12 cellular contexts compared by ENCODE assay signal in genomic region chr16:82776466-82777146, GRCh38.
DNase-seq lines count a peak whose midpoint lies in the region; ATAC-seq lines count a peak whose summit lies in the region.
"Had no signal": no experiment of that assay in that cellular context is flagged by ENCODE, and none has a peak within 500 bp of the region (broad histone marks: within the 10 kb centered on the region; RNA-seq: fewer than 3 reads in every experiment).

No MANE protein-coding gene starts in this region.

- no peak overlapping the region for H3K27ac Mint-ChIP-seq in stimulated activated naive CD8-positive, alpha-beta T cell treated with anti-CD3 and anti-CD28 coated beads, Interleukin-15, amount 100 ng/mL, for 72 hours
- H3K27ac Mint-ChIP-seq in activated T-cell treated with anti-CD3 and anti-CD28 coated beads, Interleukin-2, amount 50 U/mL, for 24 hours: no peak overlapping the region
- H3K27ac Mint-ChIP-seq: activated CD4-positive, alpha-beta memory T cell treated with anti-CD3 and anti-CD28 coated beads for 36 hours; activated naive CD4-positive, alpha-beta T cell treated with anti-CD3 and anti-CD28 coated beads, Interleukin-2, amount 50 U/mL, for 24 hours had no signal

- H3K4me1 Mint-ChIP-seq in stimulated activated naive CD8-positive, alpha-beta T cell treated with anti-CD3 and anti-CD28 coated beads, Interleukin-15, amount 100 ng/mL, for 72 hours: no peaks in the 10 kb centered on the region
- no peaks in the 10 kb centered on the region for H3K4me1 Mint-ChIP-seq in activated T-cell treated with anti-CD3 and anti-CD28 coated beads, Interleukin-2, amount 50 U/mL, for 24 hours (ENCODE audit: low read depth)
- H3K4me1 Mint-ChIP-seq: activated naive CD4-positive, alpha-beta T cell treated with anti-CD3 and anti-CD28 coated beads, Interleukin-2, amount 50 U/mL, for 24 hours had no signal

- no peak for DNase-seq in stimulated activated naive CD8-positive, alpha-beta T cell treated with anti-CD3 and anti-CD28 coated beads, Interleukin-15, amount 100 ng/mL, for 72 hours
- no peak for DNase-seq in stimulated activated naive CD8-positive, alpha-beta T cell treated with anti-CD3 and anti-CD28 coated beads, Interleukin-15, Interleukin-2, amounts not matched to agents 100 U/mL and 50 U/mL, for 24 hours
- DNase-seq in KG1 (lab: John Stamatoyannopoulos, UW): peak; percentile 19
- peak; percentile 52 for DNase-seq in iris pigment epithelial cell (ENCODE audit: low read depth)
- DNase-seq in dedifferentiated amniotic fluid mesenchymal stem cell (ENCODE audit: extremely low spot score): no peak
- no peak for DNase-seq in NCI-H226
- no peak for DNase-seq in activated T-cell treated with anti-CD3 and anti-CD28 coated beads, Interleukin-2, amount 50 U/mL, for 24 hours
- no peak for DNase-seq in NCI-H1694 treated with DMSO at 0.1 percent for 48 hours (lab: John Stamatoyannopoulos, UW)
- DNase-seq: activated CD4-positive, alpha-beta memory T cell treated with anti-CD3 and anti-CD28 coated beads for 36 hours; occipital lobe; T-helper 2 cell had no signal

- no peaks in the 10 kb centered on the region for H3K36me3 Mint-ChIP-seq in activated T-cell treated with anti-CD3 and anti-CD28 coated beads, Interleukin-2, amount 50 U/mL, for 24 hours (ENCODE audit: low read depth)
- H3K36me3 Mint-ChIP-seq: activated CD4-positive, alpha-beta memory T cell treated with anti-CD3 and anti-CD28 coated beads for 36 hours; activated naive CD4-positive, alpha-beta T cell treated with anti-CD3 and anti-CD28 coated beads, Interleukin-2, amount 50 U/mL, for 24 hours had no signal

- H3K9me3 Mint-ChIP-seq in stimulated activated naive CD8-positive, alpha-beta T cell treated with anti-CD3 and anti-CD28 coated beads, Interleukin-15, amount 100 ng/mL, for 72 hours: no peaks in the 10 kb centered on the region
- H3K9me3 Mint-ChIP-seq in activated T-cell treated with anti-CD3 and anti-CD28 coated beads, Interleukin-2, amount 50 U/mL, for 24 hours: peaks cover 3% of the 10 kb centered on the region
- H3K9me3 Mint-ChIP-seq: activated CD4-positive, alpha-beta memory T cell treated with anti-CD3 and anti-CD28 coated beads for 36 hours; activated naive CD4-positive, alpha-beta T cell treated with anti-CD3 and anti-CD28 coated beads, Interleukin-2, amount 50 U/mL, for 24 hours had no signal

- H3K4me3 Mint-ChIP-seq in stimulated activated naive CD8-positive, alpha-beta T cell treated with anti-CD3 and anti-CD28 coated beads, Interleukin-15, amount 100 ng/mL, for 72 hours: no peak overlapping the region
- H3K4me3 Mint-ChIP-seq in activated T-cell treated with anti-CD3 and anti-CD28 coated beads, Interleukin-2, amount 50 U/mL, for 24 hours: no peak overlapping the region
- H3K4me3 Mint-ChIP-seq: activated CD4-positive, alpha-beta memory T cell treated with anti-CD3 and anti-CD28 coated beads for 36 hours; activated naive CD4-positive, alpha-beta T cell treated with anti-CD3 and anti-CD28 coated beads, Interleukin-2, amount 50 U/mL, for 24 hours had no signal

- peak; percentile 45 for ATAC-seq in stimulated activated naive CD8-positive, alpha-beta T cell treated with anti-CD3 and anti-CD28 coated beads, Interleukin-15, amount 100 ng/mL, for 72 hours
- ATAC-seq in stimulated activated naive CD8-positive, alpha-beta T cell treated with anti-CD3 and anti-CD28 coated beads, Interleukin-15, Interleukin-2, amounts not matched to agents 100 U/mL and 50 U/mL, for 24 hours: no peak

- H3K27me3 Mint-ChIP-seq in stimulated activated naive CD8-positive, alpha-beta T cell treated with anti-CD3 and anti-CD28 coated beads, Interleukin-15, amount 100 ng/mL, for 72 hours: peaks cover 31% of the 10 kb centered on the region
- peaks cover 9% of the 10 kb centered on the region for H3K27me3 Mint-ChIP-seq in activated T-cell treated with anti-CD3 and anti-CD28 coated beads, Interleukin-2, amount 50 U/mL, for 24 hours

Comparison
In these comparisons a context has a peak if more than half of its experiments do, and no peak if none do; other contexts are left out.
1. DNase-seq: peak in KG1 (single experiment) and iris pigment epithelial cell (single experiment); none in stimulated activated naive CD8-positive, alpha-beta T cell treated with anti-CD3 and anti-CD28 coated beads, Interleukin-15, amount 100 ng/mL, for 72 hours (0 of 2), stimulated activated naive CD8-positive, alpha-beta T cell treated with anti-CD3 and anti-CD28 coated beads, Interleukin-15, Interleukin-2, amounts not matched to agents 100 U/mL and 50 U/mL, for 24 hours (single experiment), dedifferentiated amniotic fluid mesenchymal stem cell (single experiment), NCI-H226 (single experiment), activated T-cell treated with anti-CD3 and anti-CD28 coated beads, Interleukin-2, amount 50 U/mL, for 24 hours (single experiment) and NCI-H1694 treated with DMSO at 0.1 percent for 48 hours (single experiment).